In the genomic region with DNA sequence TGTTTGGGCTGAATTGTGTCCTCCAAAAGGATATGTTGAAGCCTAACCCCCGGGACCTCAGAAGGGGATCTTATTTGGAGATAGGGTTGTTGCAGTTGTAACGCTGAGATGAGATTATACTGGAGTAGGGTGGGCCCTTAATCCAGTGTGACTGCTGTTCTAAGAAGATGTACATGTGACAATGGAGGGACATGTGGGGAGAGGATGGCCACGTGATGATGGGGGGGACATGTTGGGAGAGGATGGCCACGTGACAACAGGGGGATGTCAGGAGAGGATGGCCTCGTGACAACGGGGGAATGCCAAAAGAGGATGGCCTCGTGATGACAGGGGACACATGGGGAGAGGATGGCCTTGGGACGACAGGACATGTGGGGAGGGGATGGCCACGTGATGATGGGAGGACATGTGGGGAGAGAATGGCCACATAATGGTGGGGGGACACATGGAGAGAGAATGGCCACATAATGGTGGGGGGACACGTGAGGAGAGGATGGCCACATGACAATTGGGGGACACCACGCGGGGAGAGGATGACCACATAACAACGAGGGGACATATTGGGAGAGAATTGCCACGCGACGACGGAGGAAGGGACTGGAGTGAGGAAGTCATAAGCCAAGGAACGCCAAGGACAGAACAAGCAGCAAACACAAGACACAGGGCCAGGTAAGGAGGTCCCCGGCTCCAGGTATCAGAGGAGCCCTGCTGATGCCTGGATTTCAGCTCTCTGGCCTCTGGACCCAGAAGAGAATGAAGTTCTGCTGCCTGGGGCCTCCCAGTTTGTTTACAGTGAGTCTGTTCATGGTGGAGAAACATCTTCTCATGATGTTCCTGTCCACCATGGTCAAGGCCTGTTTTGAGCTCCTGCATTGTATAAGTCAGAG, we compare ENCODE assay signal across 1 cellular context.
TF ChIP-seq lines count a peak whose summit lies in the region.

No MANE protein-coding gene starts in this region.

TF ChIP-seq in HepG2, 621 proteins besides CTCF, POLR2A, EP300 and RAD21 (continued from another document and continues in another):
- TF ChIP-seq, protein P1, sequence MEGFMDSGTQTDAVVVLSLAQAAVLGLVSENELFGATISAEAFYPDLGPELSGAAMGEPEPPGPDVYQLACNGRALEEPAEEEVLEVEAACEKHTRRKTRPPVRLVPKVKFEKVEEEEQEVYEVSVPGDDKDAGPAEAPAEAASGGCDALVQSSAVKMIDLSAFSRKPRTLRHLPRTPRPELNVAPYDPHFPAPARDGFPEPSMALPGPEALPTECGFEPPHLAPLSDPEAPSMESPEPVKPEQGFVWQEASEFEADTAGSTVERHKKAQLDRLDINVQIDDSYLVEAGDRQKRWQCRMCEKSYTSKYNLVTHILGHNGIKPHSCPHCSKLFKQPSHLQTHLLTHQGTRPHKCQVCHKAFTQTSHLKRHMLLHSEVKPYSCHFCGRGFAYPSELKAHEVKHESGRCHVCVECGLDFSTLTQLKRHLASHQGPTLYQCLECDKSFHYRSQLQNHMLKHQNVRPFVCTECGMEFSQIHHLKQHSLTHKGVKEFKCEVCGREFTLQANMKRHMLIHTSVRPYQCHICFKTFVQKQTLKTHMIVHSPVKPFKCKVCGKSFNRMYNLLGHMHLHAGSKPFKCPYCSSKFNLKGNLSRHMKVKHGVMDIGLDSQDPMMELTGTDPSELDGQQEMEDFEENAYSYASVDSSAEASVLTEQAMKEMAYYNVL (CRISPR knock-in tag; IDR thresholded peaks at IDR 0.05; ENCODE audit: borderline replicate concordance), result no peak; the same call in 1 of the 2 replicates
- no peak; the same call in none of the 2 replicates for TF ChIP-seq ZNF160 (CRISPR knock-in tag; IDR thresholded peaks at IDR 0.05)
- TF ChIP-seq ZNF124 (CRISPR knock-in tag; IDR thresholded peaks at IDR 0.05), result no peak; the same call in 1 of the 2 replicates
- TF ChIP-seq SRF (IDR thresholded peaks at IDR 0.05; ENCODE audit: low read depth, low read length), result no peak
- TF ChIP-seq ZNF33A (CRISPR knock-in tag; IDR thresholded peaks at IDR 0.05; ENCODE audit: borderline replicate concordance), result 0 out of 2 replicates have a peak, but pooled peaks have one; percentile 53
- TF ChIP-seq ZNF589 (CRISPR knock-in tag; conservative IDR thresholded peaks at IDR 0.05), result peak; percentile 94
- TF ChIP-seq ZNF670 (CRISPR knock-in tag; IDR thresholded peaks at IDR 0.05; ENCODE audit: borderline replicate concordance), result peak; percentile 91; the same call in 1 of the 2 replicates
- TF ChIP-seq PRMT3 (CRISPR knock-in tag; IDR thresholded peaks at IDR 0.05; ENCODE audit: borderline replicate concordance, low read depth), result peak; percentile 48
- no peak for TF ChIP-seq PBX3 (CRISPR knock-in tag; IDR thresholded peaks at IDR 0.05; ENCODE audit: borderline replicate concordance)
- no peak for TF ChIP-seq PAX8 (CRISPR knock-in tag; IDR thresholded peaks at IDR 0.05; ENCODE audit: borderline replicate concordance)
- peak; percentile 39; the same call in 1 of the 2 replicates for TF ChIP-seq TFDP2 (CRISPR knock-in tag; IDR thresholded peaks at IDR 0.05)
- 0 out of 2 replicates have a peak, but pooled peaks have one; percentile 72 for TF ChIP-seq ZNF766 (CRISPR knock-in tag; IDR thresholded peaks at IDR 0.05; ENCODE audit: borderline replicate concordance)
- peak; percentile 83; the same call in 1 of the 2 replicates for TF ChIP-seq THAP7 (CRISPR knock-in tag; IDR thresholded peaks at IDR 0.05)
- no peak for TF ChIP-seq DPF2 (CRISPR knock-in tag; IDR thresholded peaks at IDR 0.05; ENCODE audit: borderline replicate concordance, low read depth)
- peak; percentile 68; the same call in 1 of the 2 replicates for TF ChIP-seq ZNF646 (CRISPR knock-in tag; IDR thresholded peaks at IDR 0.05)
- TF ChIP-seq SMAD9 (CRISPR knock-in tag; IDR thresholded peaks at IDR 0.05), result peak; percentile 83
- TF ChIP-seq, protein P2, sequence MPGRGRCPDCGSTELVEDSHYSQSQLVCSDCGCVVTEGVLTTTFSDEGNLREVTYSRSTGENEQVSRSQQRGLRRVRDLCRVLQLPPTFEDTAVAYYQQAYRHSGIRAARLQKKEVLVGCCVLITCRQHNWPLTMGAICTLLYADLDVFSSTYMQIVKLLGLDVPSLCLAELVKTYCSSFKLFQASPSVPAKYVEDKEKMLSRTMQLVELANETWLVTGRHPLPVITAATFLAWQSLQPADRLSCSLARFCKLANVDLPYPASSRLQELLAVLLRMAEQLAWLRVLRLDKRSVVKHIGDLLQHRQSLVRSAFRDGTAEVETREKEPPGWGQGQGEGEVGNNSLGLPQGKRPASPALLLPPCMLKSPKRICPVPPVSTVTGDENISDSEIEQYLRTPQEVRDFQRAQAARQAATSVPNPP (CRISPR knock-in tag; IDR thresholded peaks at IDR 0.05), result peak; percentile 60; the same call in 1 of the 2 replicates
- TF ChIP-seq, protein P3, sequence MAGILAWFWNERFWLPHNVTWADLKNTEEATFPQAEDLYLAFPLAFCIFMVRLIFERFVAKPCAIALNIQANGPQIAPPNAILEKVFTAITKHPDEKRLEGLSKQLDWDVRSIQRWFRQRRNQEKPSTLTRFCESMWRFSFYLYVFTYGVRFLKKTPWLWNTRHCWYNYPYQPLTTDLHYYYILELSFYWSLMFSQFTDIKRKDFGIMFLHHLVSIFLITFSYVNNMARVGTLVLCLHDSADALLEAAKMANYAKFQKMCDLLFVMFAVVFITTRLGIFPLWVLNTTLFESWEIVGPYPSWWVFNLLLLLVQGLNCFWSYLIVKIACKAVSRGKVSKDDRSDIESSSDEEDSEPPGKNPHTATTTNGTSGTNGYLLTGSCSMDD (CRISPR knock-in tag; IDR thresholded peaks at IDR 0.05), result 0 out of 2 replicates have a peak, but pooled peaks have one; percentile 66
- TF ChIP-seq ZKSCAN8 (CRISPR knock-in tag; IDR thresholded peaks at IDR 0.05; ENCODE audit: borderline replicate concordance), result no peak
- peak; percentile 56; the same call in 1 of the 2 replicates for TF ChIP-seq BHLHE40 (IDR thresholded peaks at IDR 0.05; ENCODE audit: low read length)
- TF ChIP-seq CREBL2 (CRISPR knock-in tag; IDR thresholded peaks at IDR 0.05; ENCODE audit: borderline replicate concordance), result peak; percentile 88; the same call in 1 of the 2 replicates
- no peak; the same call in none of the 2 replicates for TF ChIP-seq KDM1A (CRISPR knock-in tag; IDR thresholded peaks at IDR 0.05)
- TF ChIP-seq, protein P4, sequence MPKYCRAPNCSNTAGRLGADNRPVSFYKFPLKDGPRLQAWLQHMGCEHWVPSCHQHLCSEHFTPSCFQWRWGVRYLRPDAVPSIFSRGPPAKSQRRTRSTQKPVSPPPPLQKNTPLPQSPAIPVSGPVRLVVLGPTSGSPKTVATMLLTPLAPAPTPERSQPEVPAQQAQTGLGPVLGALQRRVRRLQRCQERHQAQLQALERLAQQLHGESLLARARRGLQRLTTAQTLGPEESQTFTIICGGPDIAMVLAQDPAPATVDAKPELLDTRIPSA (CRISPR knock-in tag; IDR thresholded peaks at IDR 0.05; ENCODE audit: borderline replicate concordance), result no peak
- TF ChIP-seq RAD51 (IDR thresholded peaks at IDR 0.05; ENCODE audit: borderline replicate concordance), result peak; percentile 67
- TF ChIP-seq, protein P5, sequence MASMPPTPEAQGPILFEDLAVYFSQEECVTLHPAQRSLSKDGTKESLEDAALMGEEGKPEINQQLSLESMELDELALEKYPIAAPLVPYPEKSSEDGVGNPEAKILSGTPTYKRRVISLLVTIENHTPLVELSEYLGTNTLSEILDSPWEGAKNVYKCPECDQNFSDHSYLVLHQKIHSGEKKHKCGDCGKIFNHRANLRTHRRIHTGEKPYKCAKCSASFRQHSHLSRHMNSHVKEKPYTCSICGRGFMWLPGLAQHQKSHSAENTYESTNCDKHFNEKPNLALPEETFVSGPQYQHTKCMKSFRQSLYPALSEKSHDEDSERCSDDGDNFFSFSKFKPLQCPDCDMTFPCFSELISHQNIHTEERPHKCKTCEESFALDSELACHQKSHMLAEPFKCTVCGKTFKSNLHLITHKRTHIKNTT (CRISPR knock-in tag; IDR thresholded peaks at IDR 0.05), result no peak
- TF ChIP-seq FOXO4 (CRISPR knock-in tag; conservative IDR thresholded peaks at IDR 0.05), result no peak
- TF ChIP-seq ZSCAN29 (CRISPR knock-in tag; conservative IDR thresholded peaks at IDR 0.05), result no peak
- TF ChIP-seq PCBP2 (optimal IDR thresholded peaks at IDR 0.05; ENCODE audit: low read depth, low read length, poor library complexity, severe bottlenecking), result no peak
- no peak for TF ChIP-seq RORA (CRISPR knock-in tag; IDR thresholded peaks at IDR 0.05)
- peak; percentile 92; the same call in 1 of the 2 replicates for TF ChIP-seq BATF2 (CRISPR knock-in tag; IDR thresholded peaks at IDR 0.05)
- TF ChIP-seq ZFP37 (CRISPR knock-in tag; IDR thresholded peaks at IDR 0.05; ENCODE audit: borderline replicate concordance), result peak; percentile 85
